In the genomic region with DNA sequence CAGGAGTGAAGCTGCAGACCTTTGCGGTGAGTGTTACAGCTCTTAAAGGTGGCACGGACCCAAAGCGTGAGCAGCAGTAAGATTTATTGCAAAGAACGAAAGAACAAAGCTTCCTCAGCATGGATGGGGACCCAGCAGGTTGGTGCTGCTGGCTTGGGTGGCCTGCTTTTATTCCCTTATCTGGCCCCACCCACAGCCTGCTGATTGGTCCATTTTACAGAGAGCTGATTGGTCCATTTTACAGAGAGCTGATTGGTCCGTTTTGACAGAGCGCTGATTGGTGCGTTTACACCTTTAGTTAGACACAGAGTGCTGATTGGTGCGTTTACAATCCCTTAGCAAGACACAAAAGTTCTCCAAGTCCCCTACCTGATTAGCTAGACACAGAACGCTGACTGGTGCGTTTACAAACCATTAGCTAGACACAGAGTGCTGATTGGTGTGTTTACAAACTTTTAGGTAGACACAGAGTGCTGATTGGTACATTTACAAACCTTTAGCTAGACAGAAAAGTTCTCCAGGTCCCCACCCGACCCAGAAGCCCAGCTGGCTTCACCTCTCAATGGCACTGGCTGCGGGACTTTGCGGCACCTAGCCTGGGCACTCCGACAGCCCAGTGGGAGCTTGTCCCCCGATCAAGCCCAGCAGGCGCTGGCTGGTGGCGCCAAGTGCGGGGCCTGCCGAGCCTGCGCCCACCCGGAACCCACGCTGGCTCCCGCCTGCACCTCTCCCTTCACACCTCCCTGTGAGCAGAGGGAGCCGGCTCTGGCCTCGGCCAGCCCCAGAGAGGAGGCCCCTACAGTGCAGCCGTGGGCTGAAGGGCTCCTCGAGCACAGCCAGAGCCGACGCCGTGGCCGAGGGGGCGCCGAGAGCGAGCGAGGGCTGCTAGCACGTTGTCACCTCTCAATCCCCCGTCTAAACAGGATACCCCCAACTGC, we compare ENCODE assay signal across 4 cellular contexts. TPM values are rescaled to one million over a fixed set of nuclear protein-coding genes. Genes with fewer than 3 reads are reported as not detected.
"Had no signal": no experiment of that assay in that cellular context is flagged by ENCODE, and none has a peak within 500 bp of the region (broad histone marks: within the 10 kb centered on the region; RNA-seq: fewer than 3 reads in every experiment).

No MANE protein-coding gene starts in this region.

RNA-seq across cellular contexts. Expression of gene IGSF6, which starts 22.5 kb away (rescaled TPM):
- total RNA-seq: activated naive CD4-positive, alpha-beta T cell treated with anti-CD3 and anti-CD28 coated beads for 36 hours; cardiac muscle cell; SJSA1 had no signal

RNA-seq across cellular contexts. Expression of gene OTOA, which starts 33.9 kb away (rescaled TPM):
- total RNA-seq: activated naive CD4-positive, alpha-beta T cell treated with anti-CD3 and anti-CD28 coated beads for 36 hours; Peyer's patch; SJSA1 had no signal
- polyA plus RNA-seq: cardiac muscle cell had no signal
